1 cellular context compared by ENCODE assay signal in the genomic region with DNA sequence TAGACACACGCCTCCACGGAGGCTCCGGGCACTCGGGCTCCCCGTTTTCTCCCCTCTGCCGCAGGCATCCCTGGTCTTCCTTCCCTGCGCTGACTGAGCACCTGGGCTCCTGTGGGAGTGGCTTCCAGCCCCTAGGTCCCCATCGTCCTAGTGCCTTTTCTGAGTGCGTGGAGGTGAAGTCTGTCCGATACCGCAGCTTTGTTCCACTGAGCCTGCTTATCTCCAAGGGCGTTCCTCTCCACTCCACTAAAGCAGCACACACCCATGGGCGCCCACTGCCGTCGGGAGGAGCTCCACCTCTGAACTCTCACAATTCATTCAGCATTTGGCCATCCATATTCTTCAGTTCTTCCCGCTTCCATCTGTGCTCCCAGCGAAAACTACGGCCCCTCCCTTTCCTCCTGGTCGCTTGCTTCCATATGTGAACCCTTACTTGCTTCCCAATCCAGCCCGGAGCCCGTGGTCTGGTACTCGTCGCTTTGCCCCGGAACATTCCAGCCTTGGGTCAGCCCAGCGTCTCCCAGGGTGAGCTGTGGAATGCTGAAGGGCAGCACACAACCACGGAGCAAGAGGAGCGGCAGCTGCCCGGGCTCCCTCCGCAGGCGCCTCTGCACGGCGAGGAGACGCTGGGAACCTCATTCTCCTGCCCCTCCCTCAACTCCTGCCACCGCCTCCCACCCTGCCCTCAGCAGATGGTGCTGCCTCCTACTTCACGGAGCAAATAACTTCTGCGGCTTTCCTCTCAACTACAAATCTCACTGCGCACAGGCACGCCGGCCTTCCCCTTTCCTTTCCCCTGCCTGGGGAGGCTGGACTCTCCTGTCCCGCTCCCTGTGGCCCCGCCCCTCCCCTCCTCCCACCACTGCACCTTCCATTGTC.
TF ChIP-seq lines count a peak whose summit lies in the region.

No MANE protein-coding gene starts in this region.

TF ChIP-seq in K562, 482 proteins besides CTCF, POLR2A, EP300 and RAD21 (continued from another document):
- TF ChIP-seq, protein P1, sequence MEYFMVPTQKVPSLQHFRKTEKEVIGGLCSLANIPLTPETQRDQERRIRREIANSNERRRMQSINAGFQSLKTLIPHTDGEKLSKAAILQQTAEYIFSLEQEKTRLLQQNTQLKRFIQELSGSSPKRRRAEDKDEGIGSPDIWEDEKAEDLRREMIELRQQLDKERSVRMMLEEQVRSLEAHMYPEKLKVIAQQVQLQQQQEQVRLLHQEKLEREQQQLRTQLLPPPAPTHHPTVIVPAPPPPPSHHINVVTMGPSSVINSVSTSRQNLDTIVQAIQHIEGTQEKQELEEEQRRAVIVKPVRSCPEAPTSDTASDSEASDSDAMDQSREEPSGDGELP (CRISPR knock-in tag; IDR thresholded peaks at IDR 0.05; ENCODE audit: borderline replicate concordance): peak; percentile 40; the same call in 1 of the 2 replicates
- TF ChIP-seq SPI1 (IDR thresholded peaks at IDR 0.05; ENCODE audit: borderline replicate concordance, low read depth, low read length) (peak; percentile 46; the same call in 1 of the 2 replicates), CBFA2T2 (conservative IDR thresholded peaks at IDR 0.05) (peak; percentile 65), L3MBTL2 (IDR thresholded peaks at IDR 0.05) (0 out of 2 replicates have a peak, but pooled peaks have one; percentile 19), ETV6 (IDR thresholded peaks at IDR 0.05; ENCODE audit: borderline replicate concordance in 1 of 2, low read depth in 2 of 2, low read length in 1 of 2) (no peak), ETV6 (CRISPR knock-in tag; IDR thresholded peaks at IDR 0.05; ENCODE audit: borderline replicate concordance) (no peak), SMARCA4 (IDR thresholded peaks at IDR 0.05) (peak; percentile 56), CC2D1A (IDR thresholded peaks at IDR 0.05) (no peak), MYC (IDR thresholded peaks at IDR 0.05; ENCODE audit: low read depth, low read length) (peak; percentile 29; the same call in 1 of the 2 replicates), MYC (CRISPR knock-in tag; IDR thresholded peaks at IDR 0.05; ENCODE audit: borderline replicate concordance, low read depth) (no peak), POLR2G (IDR thresholded peaks at IDR 0.05; ENCODE audit: low read depth, low read length) (0 out of 2 replicates have a peak, but pooled peaks have one; percentile 30), ZSCAN32 (CRISPR knock-in tag; IDR thresholded peaks at IDR 0.05) (no peak), TEAD1 (CRISPR knock-in tag; IDR thresholded peaks at IDR 0.05) (peak in 1 of 2 experiments; percentile 62; a peak in 1 of 4 replicates), HSF4 (CRISPR knock-in tag; IDR thresholded peaks at IDR 0.05; ENCODE audit: borderline replicate concordance) (no peak), RCOR1 (IDR thresholded peaks at IDR 0.05; ENCODE audit: borderline replicate concordance in 1 of 2, low read depth in 2 of 2, low read length in 2 of 2) (peak in 1 of 2 experiments; percentile 64; a peak in 1 of 4 replicates), ZNF561 (CRISPR knock-in tag; conservative IDR thresholded peaks at IDR 0.05) (no peak), STAT5B (CRISPR knock-in tag; IDR thresholded peaks at IDR 0.05) (no peak), BRCA1 (IDR thresholded peaks at IDR 0.05) (no peak), BRCA1 (CRISPR knock-in tag; IDR thresholded peaks at IDR 0.05) (0 out of 2 replicates have a peak, but pooled peaks have one; percentile 27), CXXC5 (CRISPR knock-in tag; IDR thresholded peaks at IDR 0.05) (peak; percentile 75), TAF7 (tag; IDR thresholded peaks at IDR 0.05) (no peak), HEY1 (CRISPR knock-in tag; IDR thresholded peaks at IDR 0.05; ENCODE audit: borderline replicate concordance) (no peak), SMARCB1 (IDR thresholded peaks at IDR 0.05; ENCODE audit: insufficient read length, low read depth) (no peak), SMC3 (conservative IDR thresholded peaks at IDR 0.05; ENCODE audit: insufficient read depth, low read depth, low read length) (no peak), ZFP30 (CRISPR knock-in tag; IDR thresholded peaks at IDR 0.05; ENCODE audit: borderline replicate concordance) (no peak), NR2C1 (IDR thresholded peaks at IDR 0.05) (no peak), NR2C1 (tag; IDR thresholded peaks at IDR 0.05) (peak; percentile 32; the same call in 1 of the 2 replicates), SMARCC2 (IDR thresholded peaks at IDR 0.05; ENCODE audit: low read depth) (0 out of 2 replicates have a peak, but pooled peaks have one; percentile 21), SMAD4 (CRISPR knock-in tag; conservative IDR thresholded peaks at IDR 0.05) (0 out of 2 replicates have a peak, but pooled peaks have one; percentile 40), YBX1 (IDR thresholded peaks at IDR 0.05) (no peak), ARNT (IDR thresholded peaks at IDR 0.05) (no peak), NFYB (IDR thresholded peaks at IDR 0.05; ENCODE audit: extremely low read depth, insufficient read length) (no peak), JUN (IDR thresholded peaks at IDR 0.05; ENCODE audit: borderline replicate concordance, low read depth, low read length) (no peak), JUN (CRISPR knock-in tag; IDR thresholded peaks at IDR 0.05; ENCODE audit: borderline replicate concordance) (no peak), RBBP5 (IDR thresholded peaks at IDR 0.05; ENCODE audit: borderline replicate concordance, insufficient read depth, low read length, poor library complexity, severe bottlenecking) (peak; percentile 67), HNRNPL (IDR thresholded peaks at IDR 0.05; ENCODE audit: low read depth, low read length) (no peak), BHLHE40 (IDR thresholded peaks at IDR 0.05; ENCODE audit: low read length) (no peak), MAFG (tag; conservative IDR thresholded peaks at IDR 0.05) (no peak), NCOR1 (IDR thresholded peaks at IDR 0.05) (peak; percentile 46; the same call in 1 of the 2 replicates), PML (IDR thresholded peaks at IDR 0.05; ENCODE audit: low read length) (no peak), TEAD4 (IDR thresholded peaks at IDR 0.05; ENCODE audit: low read length) (peak; percentile 55), TEAD4 (CRISPR knock-in tag; IDR thresholded peaks at IDR 0.05; ENCODE audit: borderline replicate concordance) (no peak), HNRNPK (IDR thresholded peaks at IDR 0.05; ENCODE audit: low read depth, low read length, poor library complexity, severe bottlenecking) (no peak), GTF2F1 (IDR thresholded peaks at IDR 0.05; ENCODE audit: low read depth, low read length) (no peak), KLF16 (IDR thresholded peaks at IDR 0.05) (peak; percentile 22; the same call in 1 of the 2 replicates), KDM4B (IDR thresholded peaks at IDR 0.05; ENCODE audit: borderline replicate concordance in 2 of 2, low read depth in 1 of 2) (no peak), ZNF75A (CRISPR knock-in tag; IDR thresholded peaks at IDR 0.05) (no peak), NCOA1 (IDR thresholded peaks at IDR 0.05; ENCODE audit: low read depth) (no peak)
- TF ChIP-seq, protein P2, sequence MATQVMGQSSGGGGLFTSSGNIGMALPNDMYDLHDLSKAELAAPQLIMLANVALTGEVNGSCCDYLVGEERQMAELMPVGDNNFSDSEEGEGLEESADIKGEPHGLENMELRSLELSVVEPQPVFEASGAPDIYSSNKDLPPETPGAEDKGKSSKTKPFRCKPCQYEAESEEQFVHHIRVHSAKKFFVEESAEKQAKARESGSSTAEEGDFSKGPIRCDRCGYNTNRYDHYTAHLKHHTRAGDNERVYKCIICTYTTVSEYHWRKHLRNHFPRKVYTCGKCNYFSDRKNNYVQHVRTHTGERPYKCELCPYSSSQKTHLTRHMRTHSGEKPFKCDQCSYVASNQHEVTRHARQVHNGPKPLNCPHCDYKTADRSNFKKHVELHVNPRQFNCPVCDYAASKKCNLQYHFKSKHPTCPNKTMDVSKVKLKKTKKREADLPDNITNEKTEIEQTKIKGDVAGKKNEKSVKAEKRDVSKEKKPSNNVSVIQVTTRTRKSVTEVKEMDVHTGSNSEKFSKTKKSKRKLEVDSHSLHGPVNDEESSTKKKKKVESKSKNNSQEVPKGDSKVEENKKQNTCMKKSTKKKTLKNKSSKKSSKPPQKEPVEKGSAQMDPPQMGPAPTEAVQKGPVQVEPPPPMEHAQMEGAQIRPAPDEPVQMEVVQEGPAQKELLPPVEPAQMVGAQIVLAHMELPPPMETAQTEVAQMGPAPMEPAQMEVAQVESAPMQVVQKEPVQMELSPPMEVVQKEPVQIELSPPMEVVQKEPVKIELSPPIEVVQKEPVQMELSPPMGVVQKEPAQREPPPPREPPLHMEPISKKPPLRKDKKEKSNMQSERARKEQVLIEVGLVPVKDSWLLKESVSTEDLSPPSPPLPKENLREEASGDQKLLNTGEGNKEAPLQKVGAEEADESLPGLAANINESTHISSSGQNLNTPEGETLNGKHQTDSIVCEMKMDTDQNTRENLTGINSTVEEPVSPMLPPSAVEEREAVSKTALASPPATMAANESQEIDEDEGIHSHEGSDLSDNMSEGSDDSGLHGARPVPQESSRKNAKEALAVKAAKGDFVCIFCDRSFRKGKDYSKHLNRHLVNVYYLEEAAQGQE (CRISPR knock-in tag; IDR thresholded peaks at IDR 0.05; ENCODE audit: low read depth): 0 out of 2 replicates have a peak, but pooled peaks have one; percentile 22
- TF ChIP-seq, protein P3, sequence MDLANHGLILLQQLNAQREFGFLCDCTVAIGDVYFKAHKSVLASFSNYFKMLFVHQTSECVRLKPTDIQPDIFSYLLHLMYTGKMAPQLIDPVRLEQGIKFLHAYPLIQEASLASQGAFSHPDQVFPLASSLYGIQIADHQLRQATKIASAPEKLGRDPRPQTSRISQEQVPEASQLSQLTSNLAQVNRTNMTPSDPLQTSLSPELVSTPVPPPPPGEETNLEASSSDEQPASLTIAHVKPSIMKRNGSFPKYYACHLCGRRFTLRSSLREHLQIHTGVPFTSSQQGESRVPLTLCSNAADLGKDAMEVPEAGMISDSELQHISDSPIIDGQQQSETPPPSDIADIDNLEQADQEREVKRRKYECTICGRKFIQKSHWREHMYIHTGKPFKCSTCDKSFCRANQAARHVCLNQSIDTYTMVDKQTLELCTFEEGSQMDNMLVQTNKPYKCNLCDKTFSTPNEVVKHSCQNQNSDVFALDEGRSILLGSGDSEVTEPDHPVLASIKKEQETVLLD (IDR thresholded peaks at IDR 0.05): peak; percentile 54; the same call in 1 of the 2 replicates
- TF ChIP-seq, protein P4, sequence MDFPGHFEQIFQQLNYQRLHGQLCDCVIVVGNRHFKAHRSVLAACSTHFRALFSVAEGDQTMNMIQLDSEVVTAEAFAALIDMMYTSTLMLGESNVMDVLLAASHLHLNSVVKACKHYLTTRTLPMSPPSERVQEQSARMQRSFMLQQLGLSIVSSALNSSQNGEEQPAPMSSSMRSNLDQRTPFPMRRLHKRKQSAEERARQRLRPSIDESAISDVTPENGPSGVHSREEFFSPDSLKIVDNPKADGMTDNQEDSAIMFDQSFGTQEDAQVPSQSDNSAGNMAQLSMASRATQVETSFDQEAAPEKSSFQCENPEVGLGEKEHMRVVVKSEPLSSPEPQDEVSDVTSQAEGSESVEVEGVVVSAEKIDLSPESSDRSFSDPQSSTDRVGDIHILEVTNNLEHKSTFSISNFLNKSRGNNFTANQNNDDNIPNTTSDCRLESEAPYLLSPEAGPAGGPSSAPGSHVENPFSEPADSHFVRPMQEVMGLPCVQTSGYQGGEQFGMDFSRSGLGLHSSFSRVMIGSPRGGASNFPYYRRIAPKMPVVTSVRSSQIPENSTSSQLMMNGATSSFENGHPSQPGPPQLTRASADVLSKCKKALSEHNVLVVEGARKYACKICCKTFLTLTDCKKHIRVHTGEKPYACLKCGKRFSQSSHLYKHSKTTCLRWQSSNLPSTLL (IDR thresholded peaks at IDR 0.05): no peak
- TF ChIP-seq, protein P5, sequence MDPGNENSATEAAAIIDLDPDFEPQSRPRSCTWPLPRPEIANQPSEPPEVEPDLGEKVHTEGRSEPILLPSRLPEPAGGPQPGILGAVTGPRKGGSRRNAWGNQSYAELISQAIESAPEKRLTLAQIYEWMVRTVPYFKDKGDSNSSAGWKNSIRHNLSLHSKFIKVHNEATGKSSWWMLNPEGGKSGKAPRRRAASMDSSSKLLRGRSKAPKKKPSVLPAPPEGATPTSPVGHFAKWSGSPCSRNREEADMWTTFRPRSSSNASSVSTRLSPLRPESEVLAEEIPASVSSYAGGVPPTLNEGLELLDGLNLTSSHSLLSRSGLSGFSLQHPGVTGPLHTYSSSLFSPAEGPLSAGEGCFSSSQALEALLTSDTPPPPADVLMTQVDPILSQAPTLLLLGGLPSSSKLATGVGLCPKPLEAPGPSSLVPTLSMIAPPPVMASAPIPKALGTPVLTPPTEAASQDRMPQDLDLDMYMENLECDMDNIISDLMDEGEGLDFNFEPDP (CRISPR knock-in tag; IDR thresholded peaks at IDR 0.05): no peak
- TF ChIP-seq, protein P6, sequence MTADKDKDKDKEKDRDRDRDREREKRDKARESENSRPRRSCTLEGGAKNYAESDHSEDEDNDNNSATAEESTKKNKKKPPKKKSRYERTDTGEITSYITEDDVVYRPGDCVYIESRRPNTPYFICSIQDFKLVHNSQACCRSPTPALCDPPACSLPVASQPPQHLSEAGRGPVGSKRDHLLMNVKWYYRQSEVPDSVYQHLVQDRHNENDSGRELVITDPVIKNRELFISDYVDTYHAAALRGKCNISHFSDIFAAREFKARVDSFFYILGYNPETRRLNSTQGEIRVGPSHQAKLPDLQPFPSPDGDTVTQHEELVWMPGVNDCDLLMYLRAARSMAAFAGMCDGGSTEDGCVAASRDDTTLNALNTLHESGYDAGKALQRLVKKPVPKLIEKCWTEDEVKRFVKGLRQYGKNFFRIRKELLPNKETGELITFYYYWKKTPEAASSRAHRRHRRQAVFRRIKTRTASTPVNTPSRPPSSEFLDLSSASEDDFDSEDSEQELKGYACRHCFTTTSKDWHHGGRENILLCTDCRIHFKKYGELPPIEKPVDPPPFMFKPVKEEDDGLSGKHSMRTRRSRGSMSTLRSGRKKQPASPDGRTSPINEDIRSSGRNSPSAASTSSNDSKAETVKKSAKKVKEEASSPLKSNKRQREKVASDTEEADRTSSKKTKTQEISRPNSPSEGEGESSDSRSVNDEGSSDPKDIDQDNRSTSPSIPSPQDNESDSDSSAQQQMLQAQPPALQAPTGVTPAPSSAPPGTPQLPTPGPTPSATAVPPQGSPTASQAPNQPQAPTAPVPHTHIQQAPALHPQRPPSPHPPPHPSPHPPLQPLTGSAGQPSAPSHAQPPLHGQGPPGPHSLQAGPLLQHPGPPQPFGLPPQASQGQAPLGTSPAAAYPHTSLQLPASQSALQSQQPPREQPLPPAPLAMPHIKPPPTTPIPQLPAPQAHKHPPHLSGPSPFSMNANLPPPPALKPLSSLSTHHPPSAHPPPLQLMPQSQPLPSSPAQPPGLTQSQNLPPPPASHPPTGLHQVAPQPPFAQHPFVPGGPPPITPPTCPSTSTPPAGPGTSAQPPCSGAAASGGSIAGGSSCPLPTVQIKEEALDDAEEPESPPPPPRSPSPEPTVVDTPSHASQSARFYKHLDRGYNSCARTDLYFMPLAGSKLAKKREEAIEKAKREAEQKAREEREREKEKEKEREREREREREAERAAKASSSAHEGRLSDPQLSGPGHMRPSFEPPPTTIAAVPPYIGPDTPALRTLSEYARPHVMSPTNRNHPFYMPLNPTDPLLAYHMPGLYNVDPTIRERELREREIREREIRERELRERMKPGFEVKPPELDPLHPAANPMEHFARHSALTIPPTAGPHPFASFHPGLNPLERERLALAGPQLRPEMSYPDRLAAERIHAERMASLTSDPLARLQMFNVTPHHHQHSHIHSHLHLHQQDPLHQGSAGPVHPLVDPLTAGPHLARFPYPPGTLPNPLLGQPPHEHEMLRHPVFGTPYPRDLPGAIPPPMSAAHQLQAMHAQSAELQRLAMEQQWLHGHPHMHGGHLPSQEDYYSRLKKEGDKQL (CRISPR knock-in tag; IDR thresholded peaks at IDR 0.05; ENCODE audit: borderline replicate concordance): 0 out of 2 replicates have a peak, but pooled peaks have one; percentile 67
